In genomic region chr15:38624248-38625214, GRCh38 we compare ENCODE assay signal across 16 cellular contexts. TPM values are rescaled to one million over a fixed set of nuclear protein-coding genes. Genes with fewer than 3 reads are reported as not detected.
A peak's percentile ranks its signal among the peaks of the same experiment; 100 is the strongest.
DNase-seq lines count a peak whose midpoint lies in the region; ATAC-seq, FAIRE-seq and TF ChIP-seq lines count a peak whose summit lies in the region.
"Had no signal": no experiment of that assay in that cellular context is flagged by ENCODE, and none has a peak within 500 bp of the region (broad histone marks: within the 10 kb centered on the region; RNA-seq: fewer than 3 reads in every experiment).

No MANE protein-coding gene starts in this region.

- TF ChIP-seq CTCF in GM12872 (IDR thresholded peaks at IDR 0.05; ENCODE audit: insufficient read depth, low read depth, low read length) (peak; percentile 41; the same call in 2 of the 3 replicates), K562 (IDR thresholded peaks at IDR 0.05 in 2 of 3, conservative IDR thresholded peaks at IDR 0.05 in 1 of 3; ENCODE audit: insufficient read depth in 2 of 3, low read depth in 1 of 3, low read length in 3 of 3) (no peak), lower lobe of right lung (IDR thresholded peaks at IDR 0.05) (no peak), A673 (conservative IDR thresholded peaks at IDR 0.05; ENCODE audit: low read depth, low read length) (no peak)

- peaks cover 63% of the 10 kb centered on the region for H3K4me1 Mint-ChIP-seq in stimulated activated naive CD8-positive, alpha-beta T cell treated with anti-CD3 and anti-CD28 coated beads, Interleukin-15, amount 100 ng/mL, for 72 hours
- H3K4me1 Mint-ChIP-seq: GM23338 had no signal

- no peak overlapping the region for H3K4me2 ChIP-seq in K562 (ENCODE audit: insufficient read depth, low read length)
- H3K4me2 ChIP-seq: GM23338 had no signal

- H3K4me1 ChIP-seq in K562 (replicated peaks in 1 of 2; ENCODE audit: control insufficient read depth in 2 of 2, insufficient read depth in 2 of 2, low read length in 2 of 2) (peaks cover 0 to 2% of the 10 kb centered on the region in 2 experiments; a peak in 2 of 5 replicates), lower lobe of right lung (peaks cover 10% of the 10 kb centered on the region), A673 (ENCODE audit: insufficient read depth, low read length, poor library complexity, severe bottlenecking) (no peaks in the 10 kb centered on the region)

- CTCF ChIA-PET in K562 (lab: Yijun Ruan, JAX; ENCODE audit: low intra/inter-chr PET ratio) = no interaction called here
- CTCF ChIA-PET in A673 (lab: Charles Lee) = no interaction called here

- no peak overlapping the region for H3K27ac ChIP-seq in K562 (ENCODE audit: extremely low read depth, low read depth, low read length)
- H3K27ac ChIP-seq in lower lobe of right lung = no peak overlapping the region
- H3K27ac ChIP-seq in A673 (ENCODE audit: low read depth, low read length, poor library complexity, severe bottlenecking) = no peak overlapping the region
- H3K27ac ChIP-seq: C4-2B had no signal

- POLR2A ChIA-PET in K562 (lab: Yijun Ruan, JAX) = interaction anchor here (0.7 to 1.3 kb wide), 6 partner anchors 10 to 120 kb away, joined by 3 to 4 read pairs (median 3); partner anchors contain the start of gene RASGRP1
- POLR2A ChIA-PET in A673 (lab: Charles Lee; ENCODE audit: low non-redundant PET) = no interaction called here

- intact Hi-C loops in K562 (cut with micrococcal nuclease) (no loop called here), lower lobe of right lung (cut with DNase I) (no loop called here), A673 (cut with micrococcal nuclease; ENCODE audit: unreplicated experiment) (no loop called here)

- no peak overlapping the region for H3K4me3 Mint-ChIP-seq in stimulated activated naive CD8-positive, alpha-beta T cell treated with anti-CD3 and anti-CD28 coated beads, Interleukin-15, amount 100 ng/mL, for 72 hours
- H3K4me3 Mint-ChIP-seq: GM23338 had no signal

- no TSS peak for BruUV-seq in K562 (replicated peaks; lab: Mats Ljungman, UMichigan)
- no TSS peak for BruUV-seq in A673 (replicated peaks; lab: Mats Ljungman, UMichigan)

- no peak overlapping the region for H3K27ac Mint-ChIP-seq in stimulated activated naive CD8-positive, alpha-beta T cell treated with anti-CD3 and anti-CD28 coated beads, Interleukin-15, amount 100 ng/mL, for 72 hours
- H3K27ac Mint-ChIP-seq: activated T-cell treated with anti-CD3 and anti-CD28 coated beads, Interleukin-2, amount 50 U/mL, for 72 hours; GM23338 had no signal

- no peak for TF ChIP-seq RAD21 in K562 (CRISPR knock-in tag; conservative IDR thresholded peaks at IDR 0.05 in 1 of 2, IDR thresholded peaks at IDR 0.05 in 1 of 2)

- no peaks in the 10 kb centered on the region for H3K9me3 ChIP-seq in K562 (replicated peaks; ENCODE audit: control insufficient read depth, insufficient read depth, low read depth, low read length)
- H3K9me3 ChIP-seq in lower lobe of right lung = no peaks in the 10 kb centered on the region
- no peaks in the 10 kb centered on the region for H3K9me3 ChIP-seq in A673 (ENCODE audit: low read depth, low read length, poor library complexity, severe bottlenecking)

- H3K27me3 ChIP-seq in K562 (ENCODE audit: control insufficient read depth in 2 of 2, insufficient read depth in 2 of 2, low read length in 2 of 2) (peaks cover 0 to 4% of the 10 kb centered on the region in 2 experiments; a peak in 3 of 5 replicates), lower lobe of right lung (ENCODE audit: low read depth) (no peaks in the 10 kb centered on the region), A673 (replicated peaks; ENCODE audit: insufficient read depth, low read depth, low read length, poor library complexity) (peaks cover 12% of the 10 kb centered on the region)

- no peak for TF ChIP-seq EP300 in K562 (IDR thresholded peaks at IDR 0.05; ENCODE audit: low read length)

- no peaks in the 10 kb centered on the region for H3K36me3 ChIP-seq in K562 (ENCODE audit: control insufficient read depth, insufficient read depth, low read length)
- no peaks in the 10 kb centered on the region for H3K36me3 ChIP-seq in lower lobe of right lung
- no peaks in the 10 kb centered on the region for H3K36me3 ChIP-seq in A673 (ENCODE audit: insufficient read depth, low read length, poor library complexity, severe bottlenecking)

- H3K4me3 ChIP-seq in K562 (no peak overlapping the region), lower lobe of right lung (no peak overlapping the region), A673 (ENCODE audit: low read depth, low read length, poor library complexity, severe bottlenecking) (no peak overlapping the region)
- H3K4me3 ChIP-seq: GM23338 had no signal

- in situ Hi-C loops in K562 (cut with MboI) = loop anchor here (5.0 kb wide), 1 partner anchor 47 kb away; no protein-coding TSS in a partner anchor

- no peak for FAIRE-seq in K562 (lab: Jason Lieb, UNC)

- peak; percentile 55 for ATAC-seq in GM21529 (IDR thresholded peaks at IDR 0.05; ENCODE audit: unreplicated experiment)
- no peak for ATAC-seq in K562
- ATAC-seq in lower lobe of right lung = peak; percentile 67 to 82
- no peak for ATAC-seq in stimulated activated naive CD8-positive, alpha-beta T cell treated with anti-CD3 and anti-CD28 coated beads, Interleukin-15, amount 100 ng/mL, for 72 hours
- ATAC-seq: GM23338 had no signal

- no peaks in the 10 kb centered on the region for H3K27me3 Mint-ChIP-seq in stimulated activated naive CD8-positive, alpha-beta T cell treated with anti-CD3 and anti-CD28 coated beads, Interleukin-15, amount 100 ng/mL, for 72 hours

- no peak for TF ChIP-seq POLR2A in K562 (conservative IDR thresholded peaks at IDR 0.05)

- no peaks in the 10 kb centered on the region for H3K9me3 Mint-ChIP-seq in stimulated activated naive CD8-positive, alpha-beta T cell treated with anti-CD3 and anti-CD28 coated beads, Interleukin-15, amount 100 ng/mL, for 72 hours
- H3K9me3 Mint-ChIP-seq: GM23338 had no signal

- H4K20me1 ChIP-seq in K562 (replicated peaks; ENCODE audit: control insufficient read depth, insufficient read depth, low read length) = no peaks in the 10 kb centered on the region

- H3K9ac ChIP-seq in K562 (ENCODE audit: insufficient read depth in 1 of 2, low read depth in 2 of 2, low read length in 2 of 2) = no peak overlapping the region

- WGBS in K562 (ENCODE audit: insufficient coverage, low coverage, missing lambda C conversion rate) = 28% methylated on average over 8 of the region's 8 CpGs

- H2AFZ ChIP-seq in K562 (ENCODE audit: low read depth, low read length) = peak overlapping the region; percentile 32; the same call in 1 of the 2 replicates
- H2AFZ ChIP-seq: GM23338 had no signal

- H3K9me1 ChIP-seq in K562 (ENCODE audit: control insufficient read depth, insufficient read depth, low read length) = no peaks in the 10 kb centered on the region

- no peaks in the 10 kb centered on the region for H3K79me2 ChIP-seq in K562 (ENCODE audit: control insufficient read depth, insufficient read depth, low read length)

- DNase-seq in K562 (ENCODE audit: extremely low read depth in 1 of 4, low spot score in 3 of 4) (no peak), lower lobe of right lung (no peak), A673 (ENCODE audit: low spot score) (no peak), activated T-cell treated with anti-CD3 and anti-CD28 coated beads for 4 hours (no peak), T-helper 9 cell (no peak)
- DNase-seq in stimulated activated naive CD8-positive, alpha-beta T cell treated with anti-CD3 and anti-CD28 coated beads, Interleukin-15, amount 100 ng/mL, for 72 hours = no peak
- DNase-seq: activated T-cell treated with anti-CD3 and anti-CD28 coated beads, Interleukin-2, amount 50 U/mL, for 72 hours; cortex of kidney; left cardiac atrium; NCI-H1092 treated with DMSO at 0.1 percent for 48 hours; NCI-H2227 treated with DMSO at 0.1 percent for 48 hours had no signal

TF ChIP-seq in K562, 482 proteins besides CTCF, POLR2A, EP300 and RAD21:
- no peak for TF ChIP-seq HDAC6 (IDR thresholded peaks at IDR 0.05; ENCODE audit: low read depth, low read length)
- TF ChIP-seq PHF8 (IDR thresholded peaks at IDR 0.05; ENCODE audit: borderline replicate concordance, low read length) = no peak
- TF ChIP-seq PATZ1 (CRISPR knock-in tag; IDR thresholded peaks at IDR 0.05; ENCODE audit: borderline replicate concordance) = no peak

RNA-seq across cellular contexts. Expression of gene RASGRP1, which starts 59.9 kb away (rescaled TPM):
- total RNA-seq in K562 (2011; cell fraction: chromatin; rRNA removed; ENCODE audit: low replicate concordance) = 0.49 and 1.2 TPM in 2 replicates
- 0.33 and 0.39 TPM in 2 replicates for total RNA-seq in K562 (2011; cell fraction: nucleolus; rRNA removed)
- 0.88 and 0.92 TPM in 2 replicates for total RNA-seq in K562 (2011; cell fraction: nucleoplasm; rRNA removed)
- total RNA-seq in K562 (2014; rRNA removed) (0.23 and 0.49 TPM in 2 replicates), K562 (2014; rRNA removed; fragmentation: Illumina TruSeq; extraction: Trizol) (0.44 and 0.54 TPM in 2 replicates), K562 (2015; rRNA removed; fragmentation: Illumina TruSeq; extraction: Trizol) (0.26 and 0.33 TPM in 2 replicates), K562 (2021) (0.31 and 0.51 TPM in 2 replicates), lower lobe of right lung (2.3 TPM), A673 (2021) (not detected in 2 replicates)
- polyA plus RNA-seq in K562 (2011; rRNA removed) (0.12 and 0.38 TPM in 2 replicates), K562 (2014; fragmentation: Illumina TruSeq; extraction: Trizol) (0.30 and 0.60 TPM in 2 replicates), K562 (2014; fragmentation: Nextera tagmentation; extraction: Ambion mirVana) (under 1 TPM; 0.14 to 0.17 TPM), K562 (2014; rRNA removed) (0.27 and 0.72 TPM in 2 replicates)
- polyA plus RNA-seq in K562 (2011; cell fraction: cytosol; rRNA removed) = 0.12 and 0.19 TPM in 2 replicates
- 0.37 and 0.51 TPM in 2 replicates for polyA plus RNA-seq in K562 (2011; cell fraction: nucleus; rRNA removed)
- polyA plus RNA-seq in K562 (2012) = 0.35 and 1.2 TPM in 2 replicates
- polyA minus RNA-seq in K562 (2011; rRNA and poly(A)+ RNA removed) = 0.21 and 0.24 TPM in 2 replicates
- not detected in 2 replicates for polyA minus RNA-seq in K562 (2011; cell fraction: cytosol; rRNA and poly(A)+ RNA removed)
- 0.22 and 0.27 TPM in 2 replicates for polyA minus RNA-seq in K562 (2011; cell fraction: nucleus; rRNA and poly(A)+ RNA removed)
- total RNA-seq: G401 had no signal

Comparison
In these comparisons a context has a peak if more than half of its experiments do, and no peak if none do; other contexts are left out.
1. ATAC-seq: peak in GM21529 (single experiment) and lower lobe of right lung (2 of 2); none in K562 (single experiment) and stimulated activated naive CD8-positive, alpha-beta T cell treated with anti-CD3 and anti-CD28 coated beads, Interleukin-15, amount 100 ng/mL, for 72 hours (single experiment).